In genomic region chr15:75866916-75867315, GRCh38 we compare ENCODE assay signal across 25 cellular contexts. TPM values are rescaled to one million over a fixed set of nuclear protein-coding genes. Genes with fewer than 3 reads are reported as not detected.
DNase-seq lines count a peak whose midpoint lies in the region; ATAC-seq and TF ChIP-seq lines count a peak whose summit lies in the region.
"Had no signal": no experiment of that assay in that cellular context is flagged by ENCODE, and none has a peak within 500 bp of the region (broad histone marks: within the 10 kb centered on the region; RNA-seq: fewer than 3 reads in every experiment).

No MANE protein-coding gene starts in this region.

- H3K36me3 ChIP-seq in SU-DHL-6 (ENCODE audit: low read length) = no peaks in the 10 kb centered on the region
- peaks cover 35% of the 10 kb centered on the region for H3K36me3 ChIP-seq in iPS-20b (ENCODE audit: insufficient read depth, low read depth, low read length)
- H3K36me3 ChIP-seq in thyroid gland = no peaks in the 10 kb centered on the region
- H3K36me3 ChIP-seq in CD8-positive, alpha-beta memory T cell (ENCODE audit: insufficient read depth, low read length) = peaks cover 9% of the 10 kb centered on the region

- H3K9ac ChIP-seq in SU-DHL-6 (ENCODE audit: low read length) (no peak overlapping the region), iPS-20b (ENCODE audit: low read depth, low read length) (peak overlapping the region; percentile 3; the same call in 1 of the 2 replicates)

- H3K4me1 Mint-ChIP-seq in stimulated activated naive CD8-positive, alpha-beta T cell treated with anti-CD3 and anti-CD28 coated beads, Interleukin-15, Interleukin-2, amounts not matched to agents 100 ng/mL and 50 ng/mL, for 24 hours (ENCODE audit: low read depth) = peaks cover 39% of the 10 kb centered on the region
- peaks cover 41% of the 10 kb centered on the region for H3K4me1 Mint-ChIP-seq in stimulated activated naive CD8-positive, alpha-beta T cell treated with anti-CD3 and anti-CD28 coated beads, Interleukin-15, amount 100 ng/mL, for 72 hours
- peaks cover 19 to 43% (median 36%) of the 10 kb centered on the region in 3 donors for H3K4me1 Mint-ChIP-seq in CD8-positive, alpha-beta memory T cell
- H3K4me1 Mint-ChIP-seq: brain had no signal

- H3K36me3 Mint-ChIP-seq in stimulated activated naive CD8-positive, alpha-beta T cell treated with anti-CD3 and anti-CD28 coated beads, Interleukin-15, Interleukin-2, amounts not matched to agents 100 ng/mL and 50 ng/mL, for 24 hours (ENCODE audit: low read depth) = peaks cover 30% of the 10 kb centered on the region
- peaks cover 0 to 67% (median 8%) of the 10 kb centered on the region in 3 donors for H3K36me3 Mint-ChIP-seq in CD8-positive, alpha-beta memory T cell

- no peak for TF ChIP-seq CTCF in SU-DHL-6 (IDR thresholded peaks at IDR 0.05; ENCODE audit: insufficient read depth, low read length, poor library complexity, severe bottlenecking)
- TF ChIP-seq CTCF in thyroid gland (IDR thresholded peaks at IDR 0.05) = no peak

- peak overlapping the region; percentile 18 for H3K4me2 ChIP-seq in SU-DHL-6 (ENCODE audit: low read depth, low read length, poor library complexity, severe bottlenecking)

- H3K9me3 ChIP-seq in SU-DHL-6 (ENCODE audit: insufficient read depth, low read length) = no peaks in the 10 kb centered on the region
- H3K9me3 ChIP-seq in iPS-20b (ENCODE audit: insufficient read depth, low read depth, low read length) = no peaks in the 10 kb centered on the region
- no peaks in the 10 kb centered on the region for H3K9me3 ChIP-seq in thyroid gland
- no peaks in the 10 kb centered on the region for H3K9me3 ChIP-seq in CD8-positive, alpha-beta memory T cell (ENCODE audit: low read length)
- H3K9me3 ChIP-seq: heart right ventricle had no signal

- H3K4me3 ChIP-seq in SU-DHL-6 (ENCODE audit: insufficient read depth, low read length, poor library complexity, severe bottlenecking) (no peak overlapping the region), iPS-20b (ENCODE audit: low read length) (peak overlapping the region; percentile 10; the same call in 1 of the 2 replicates), thyroid gland (replicated peaks in 1 of 3) (no peak overlapping the region)
- no peak overlapping the region for H3K4me3 ChIP-seq in CD8-positive, alpha-beta memory T cell (ENCODE audit: low read length)
- H3K4me3 ChIP-seq: heart right ventricle had no signal

- CTCF ChIA-PET in CD8-positive, alpha-beta memory T cell (lab: Charles Lee) = no interaction called here

- no peaks in the 10 kb centered on the region for H3K27me3 ChIP-seq in SU-DHL-6 (ENCODE audit: low read length)
- no peaks in the 10 kb centered on the region for H3K27me3 ChIP-seq in iPS-20b (ENCODE audit: insufficient read depth, low read length)
- H3K27me3 ChIP-seq in thyroid gland = no peaks in the 10 kb centered on the region
- H3K27me3 ChIP-seq in CD8-positive, alpha-beta memory T cell (ENCODE audit: insufficient read depth, low read length, poor library complexity, severe bottlenecking) = no peaks in the 10 kb centered on the region
- H3K27me3 ChIP-seq: heart right ventricle had no signal

- no peaks in the 10 kb centered on the region; the same call in 1 of the 2 replicates for H4K20me1 ChIP-seq in SU-DHL-6 (ENCODE audit: low read depth, low read length)

- no peak for TF ChIP-seq POLR2A in thyroid gland (IDR thresholded peaks at IDR 0.05)

- ATAC-seq in stimulated activated naive CD8-positive, alpha-beta T cell treated with anti-CD3 and anti-CD28 coated beads, Interleukin-15, amount 100 ng/mL, for 72 hours = no peak
- ATAC-seq: heart right ventricle, left colon had no signal

- no peaks in the 10 kb centered on the region for H3K9me2 ChIP-seq in SU-DHL-6 (replicated peaks; ENCODE audit: insufficient read depth, low read length)

- peak overlapping the region; percentile 43 for H3K27ac Mint-ChIP-seq in stimulated activated naive CD8-positive, alpha-beta T cell treated with anti-CD3 and anti-CD28 coated beads, Interleukin-15, Interleukin-2, amounts not matched to agents 100 ng/mL and 50 ng/mL, for 24 hours
- H3K27ac Mint-ChIP-seq in stimulated activated naive CD8-positive, alpha-beta T cell treated with anti-CD3 and anti-CD28 coated beads, Interleukin-15, amount 100 ng/mL, for 72 hours = no peak overlapping the region
- H3K27ac Mint-ChIP-seq in CD8-positive, alpha-beta memory T cell = peak overlapping the region in 1 of 8 donors; percentile 75
- H3K27ac Mint-ChIP-seq: brain; T-helper 1 cell treated with Interleukin-12 subunit alpha and Interleukin-12 subunit beta and Interleukin-4 antibody, amounts not matched to agents 30 μg/mL and 1 μg/mL, for 36 hours had no signal

- POLR2A ChIA-PET in CD8-positive, alpha-beta memory T cell (lab: Charles Lee) = no interaction called here

- no peak for DNase-seq in stimulated activated naive CD8-positive, alpha-beta T cell treated with anti-CD3 and anti-CD28 coated beads, Interleukin-15, amount 100 ng/mL, for 72 hours
- no peak for DNase-seq in NCI-H82 (lab: John Stamatoyannopoulos, UW)
- no peak for DNase-seq in cortex of kidney (lab: John Stamatoyannopoulos, UW)
- no peak for DNase-seq in thyroid gland
- no peak for DNase-seq in CD8-positive, alpha-beta memory T cell
- DNase-seq: ACHN; activated CD4-positive, alpha-beta T cell treated with anti-CD3 and anti-CD28 coated beads, Interleukin-2, amount 50 U/mL, for 1 hour; activated CD8-positive, alpha-beta memory T cell treated with anti-CD3 and anti-CD28 coated beads, Interleukin-2, amount 50 U/mL, for 4 hours; C1 segment of cervical spinal cord; effector CD4-positive, alpha-beta T cell; EL; foreskin fibroblast; heart right ventricle; left colon; NCI-H1436; NCI-H2171; NCI-H524; nucleus accumbens; stimulated activated CD8-positive, alpha-beta memory T cell treated with anti-CD3 and anti-CD28 coated beads, Interleukin-4, amount 100 ng/mL, for 48 hours; substantia nigra had no signal

- H3K4me3 Mint-ChIP-seq in stimulated activated naive CD8-positive, alpha-beta T cell treated with anti-CD3 and anti-CD28 coated beads, Interleukin-15, Interleukin-2, amounts not matched to agents 100 ng/mL and 50 ng/mL, for 24 hours = no peak overlapping the region
- no peak overlapping the region for H3K4me3 Mint-ChIP-seq in stimulated activated naive CD8-positive, alpha-beta T cell treated with anti-CD3 and anti-CD28 coated beads, Interleukin-15, amount 100 ng/mL, for 72 hours
- H3K4me3 Mint-ChIP-seq in CD8-positive, alpha-beta memory T cell = no peak overlapping the region
- H3K4me3 Mint-ChIP-seq: brain; T-helper 1 cell treated with Interleukin-12 subunit alpha and Interleukin-12 subunit beta and Interleukin-4 antibody, amounts not matched to agents 30 μg/mL and 1 μg/mL, for 36 hours had no signal

- intact Hi-C loops in thyroid gland (cut with DNase I) = no loop called here

- no peaks in the 10 kb centered on the region for H3K9me3 Mint-ChIP-seq in stimulated activated naive CD8-positive, alpha-beta T cell treated with anti-CD3 and anti-CD28 coated beads, Interleukin-15, Interleukin-2, amounts not matched to agents 100 ng/mL and 50 ng/mL, for 24 hours
- no peaks in the 10 kb centered on the region for H3K9me3 Mint-ChIP-seq in stimulated activated naive CD8-positive, alpha-beta T cell treated with anti-CD3 and anti-CD28 coated beads, Interleukin-15, amount 100 ng/mL, for 72 hours
- no peaks in the 10 kb centered on the region for H3K9me3 Mint-ChIP-seq in CD8-positive, alpha-beta memory T cell
- H3K9me3 Mint-ChIP-seq: brain; T-helper 1 cell treated with Interleukin-12 subunit alpha and Interleukin-12 subunit beta and Interleukin-4 antibody, amounts not matched to agents 30 μg/mL and 1 μg/mL, for 36 hours had no signal

- no peaks in the 10 kb centered on the region; the same call in 1 of the 2 replicates for H3K79me2 ChIP-seq in SU-DHL-6 (ENCODE audit: insufficient read depth, low read length)

- H3K4me1 ChIP-seq in iPS-20b (ENCODE audit: insufficient read depth, low read length) (peaks cover 35% of the 10 kb centered on the region), thyroid gland (peaks cover 0 to 6% of the 10 kb centered on the region in 2 donors)
- no peaks in the 10 kb centered on the region for H3K4me1 ChIP-seq in CD8-positive, alpha-beta memory T cell (ENCODE audit: insufficient read depth, low read length)

- H3F3A ChIP-seq in SU-DHL-6 (ENCODE audit: insufficient read depth) = no peaks in the 10 kb centered on the region; the same call in 1 of the 2 replicates

- H3K27ac ChIP-seq in SU-DHL-6 (ENCODE audit: low read depth, low read length) (no peak overlapping the region), iPS-20b (ENCODE audit: low read length) (no peak overlapping the region), thyroid gland (no peak overlapping the region)
- no peak overlapping the region for H3K27ac ChIP-seq in CD8-positive, alpha-beta memory T cell (ENCODE audit: low read depth, low read length)
- H3K27ac ChIP-seq: heart right ventricle had no signal

- no peak overlapping the region for H2AFZ ChIP-seq in SU-DHL-6 (ENCODE audit: low read depth, low read length, severe bottlenecking)

- H3K27me3 Mint-ChIP-seq in stimulated activated naive CD8-positive, alpha-beta T cell treated with anti-CD3 and anti-CD28 coated beads, Interleukin-15, Interleukin-2, amounts not matched to agents 100 ng/mL and 50 ng/mL, for 24 hours = no peaks in the 10 kb centered on the region
- no peaks in the 10 kb centered on the region for H3K27me3 Mint-ChIP-seq in stimulated activated naive CD8-positive, alpha-beta T cell treated with anti-CD3 and anti-CD28 coated beads, Interleukin-15, amount 100 ng/mL, for 72 hours
- no peaks in the 10 kb centered on the region for H3K27me3 Mint-ChIP-seq in CD8-positive, alpha-beta memory T cell
- H3K27me3 Mint-ChIP-seq: brain had no signal

RNA-seq across cellular contexts. Expression of gene UBE2Q2, which starts 23.7 kb away (rescaled TPM):
- total RNA-seq in thyroid gland = 10 to 100 TPM; 35.8 to 52.3 (median 44.9) TPM
- 10 to 100 TPM; 17.5 to 19.3 TPM for total RNA-seq in CD8-positive, alpha-beta memory T cell
- 38.3 TPM for polyA plus RNA-seq in CD8-positive, alpha-beta memory T cell

RNA-seq across cellular contexts. Expression of gene FBXO22, which starts 36.8 kb away (rescaled TPM):
- 10 to 100 TPM; 21.4 to 31.3 (median 24.2) TPM for total RNA-seq in thyroid gland
- 10 to 100 TPM; 57.8 to 60.4 TPM for total RNA-seq in CD8-positive, alpha-beta memory T cell
- 14.2 TPM for polyA plus RNA-seq in CD8-positive, alpha-beta memory T cell
